In the genomic region with DNA sequence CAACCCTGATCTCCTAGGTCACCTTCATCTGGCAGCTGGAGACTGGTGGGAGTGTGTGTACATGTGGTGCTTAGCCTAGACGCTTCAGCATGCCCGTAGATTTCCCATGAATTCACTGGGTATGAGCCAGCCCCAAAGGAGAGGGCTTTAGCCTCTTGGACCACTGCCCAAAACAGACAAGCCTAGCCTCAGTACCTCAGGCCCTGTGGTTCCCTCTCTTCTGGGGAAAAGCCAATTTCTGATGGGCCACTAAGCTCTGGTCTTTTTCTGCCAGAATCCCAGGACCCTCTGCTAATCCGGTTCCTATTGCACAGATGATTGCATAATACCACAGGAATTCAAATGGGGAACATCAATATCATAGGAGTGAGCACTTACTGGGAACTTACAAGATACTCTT, we compare ENCODE assay signal across 17 cellular contexts. TPM values are rescaled to one million over a fixed set of nuclear protein-coding genes. Genes with fewer than 3 reads are reported as not detected.
A peak's percentile ranks its signal among the peaks of the same experiment; 100 is the strongest.
DNase-seq lines count a peak whose midpoint lies in the region; ATAC-seq and TF ChIP-seq lines count a peak whose summit lies in the region.
"Had no signal": no experiment of that assay in that cellular context is flagged by ENCODE, and none has a peak within 500 bp of the region (broad histone marks: within the 10 kb centered on the region; RNA-seq: fewer than 3 reads in every experiment).

No MANE protein-coding gene starts in this region.

- intact Hi-C loops in prostate gland (cut with DNase I), result no loop called here

- 54% methylated on average over 3 of the region's 3 CpGs for WGBS in prostate gland

- H3K4me1 ChIP-seq in SJCRH30 (peaks cover 16% of the 10 kb centered on the region), prostate gland (replicated peaks) (no peaks in the 10 kb centered on the region)
- H3K4me1 ChIP-seq: A549 had no signal

- no peak overlapping the region for H3K27ac Mint-ChIP-seq in activated CD8-positive, alpha-beta T cell treated with anti-CD3 and anti-CD28 coated beads, Interleukin-2, amount 10 ng/mL, durations not matched to agents 7 days and 5 days
- H3K27ac Mint-ChIP-seq: B cell, CD14-positive monocyte had no signal

- H3K36me3 ChIP-seq in SJCRH30 (no peaks in the 10 kb centered on the region), prostate gland (no peaks in the 10 kb centered on the region)

- POLR2A ChIA-PET in activated CD8-positive, alpha-beta T cell treated with anti-CD3 and anti-CD28 coated beads, Interleukin-2, amount 10 ng/mL, durations not matched to agents 7 days and 5 days (lab: Charles Lee), result no interaction called here

- no peak overlapping the region for H3K4me3 Mint-ChIP-seq in activated CD8-positive, alpha-beta T cell treated with anti-CD3 and anti-CD28 coated beads, Interleukin-2, amount 10 ng/mL, durations not matched to agents 7 days and 5 days
- H3K4me3 Mint-ChIP-seq: B cell, CD14-positive monocyte had no signal

- H3K27ac ChIP-seq in SJCRH30 (peak overlapping the region; percentile 47), prostate gland (no peak overlapping the region)
- H3K27ac ChIP-seq: A549 had no signal

- H3K27me3 Mint-ChIP-seq in activated CD8-positive, alpha-beta T cell treated with anti-CD3 and anti-CD28 coated beads, Interleukin-2, amount 10 ng/mL, durations not matched to agents 7 days and 5 days (ENCODE audit: low read depth), result no peaks in the 10 kb centered on the region

- DNase-seq in DMS 273 treated with DMSO at 0.1 percent for 48 hours (lab: John Stamatoyannopoulos, UW), result peak; percentile 77
- peak; percentile 11 for DNase-seq in NCI-H1092 (lab: John Stamatoyannopoulos, UW)
- peak; percentile 93 to 96 for DNase-seq in SJCRH30
- no peak for DNase-seq in prostate gland (ENCODE audit: low spot score)
- no peak for DNase-seq in KG1 (lab: John Stamatoyannopoulos, UW)
- DNase-seq in Kasumi-1 (lab: John Stamatoyannopoulos, UW), result no peak
- DNase-seq in activated CD8-positive, alpha-beta T cell treated with anti-CD3 and anti-CD28 coated beads, Interleukin-2, amount 10 ng/mL, durations not matched to agents 7 days and 5 days, result no peak
- DNase-seq: EL, H7, NCI-H1105, NCI-H2107, NCI-H510A, NCI-H774 had no signal

- H3K9me3 Mint-ChIP-seq in activated CD8-positive, alpha-beta T cell treated with anti-CD3 and anti-CD28 coated beads, Interleukin-2, amount 10 ng/mL, durations not matched to agents 7 days and 5 days (ENCODE audit: insufficient read depth), result no peaks in the 10 kb centered on the region

- CTCF ChIA-PET in activated CD8-positive, alpha-beta T cell treated with anti-CD3 and anti-CD28 coated beads, Interleukin-2, amount 10 ng/mL, durations not matched to agents 7 days and 5 days (lab: Charles Lee), result no interaction called here

- H3K27me3 ChIP-seq in SJCRH30, result no peaks in the 10 kb centered on the region
- H3K27me3 ChIP-seq in prostate gland (replicated peaks; ENCODE audit: insufficient read depth), result no peaks in the 10 kb centered on the region

- no peaks in the 10 kb centered on the region for H3K4me1 Mint-ChIP-seq in activated CD8-positive, alpha-beta T cell treated with anti-CD3 and anti-CD28 coated beads, Interleukin-2, amount 10 ng/mL, durations not matched to agents 7 days and 5 days (ENCODE audit: low read depth)
- H3K4me1 Mint-ChIP-seq: B cell, CD14-positive monocyte had no signal

- H3K9me3 ChIP-seq in SJCRH30 (replicated peaks) (no peaks in the 10 kb centered on the region), prostate gland (no peaks in the 10 kb centered on the region)
- H3K9me3 ChIP-seq: A549 had no signal

- H3K4me3 ChIP-seq in SJCRH30, result no peak overlapping the region
- H3K4me3 ChIP-seq in prostate gland, result peak overlapping the region; percentile 1 to 38
- H3K4me3 ChIP-seq: A549 had no signal

- no peak for TF ChIP-seq POLR2A in prostate gland (IDR thresholded peaks at IDR 0.05)

- H3K36me3 Mint-ChIP-seq in activated CD8-positive, alpha-beta T cell treated with anti-CD3 and anti-CD28 coated beads, Interleukin-2, amount 10 ng/mL, durations not matched to agents 7 days and 5 days (ENCODE audit: low read depth), result no peaks in the 10 kb centered on the region
- H3K36me3 Mint-ChIP-seq: CD14-positive monocyte had no signal

- ATAC-seq in activated CD8-positive, alpha-beta T cell treated with anti-CD3 and anti-CD28 coated beads, Interleukin-2, amount 10 ng/mL, durations not matched to agents 7 days and 5 days, result no peak
- ATAC-seq: A549, Right ventricle myocardium inferior had no signal

- TF ChIP-seq CTCF in prostate gland (IDR thresholded peaks at IDR 0.05), result no peak

RNA-seq across cellular contexts. Expression of gene ASTN2, which starts 48.1 kb away (rescaled TPM):
- total RNA-seq in SJCRH30 (2014; rRNA removed; shearing (Covaris generic)), result 18.6 and 19.8 TPM in 2 replicates
- 100 to 1,000 TPM; 113 to 153 TPM for total RNA-seq in prostate gland
- 1 to 10 TPM; 4.7 to 4.9 TPM for total RNA-seq in activated CD8-positive, alpha-beta T cell treated with anti-CD3 and anti-CD28 coated beads, Interleukin-2, amount 10 ng/mL, durations not matched to agents 7 days and 5 days

Comparison
In these comparisons a context has a peak if more than half of its experiments do, and no peak if none do; other contexts are left out.
1. DNase-seq: peak in DMS 273 treated with DMSO at 0.1 percent for 48 hours (single experiment), NCI-H1092 (single experiment) and SJCRH30 (2 of 2); none in prostate gland (single experiment), KG1 (single experiment), Kasumi-1 (0 of 2) and activated CD8-positive, alpha-beta T cell treated with anti-CD3 and anti-CD28 coated beads, Interleukin-2, amount 10 ng/mL, durations not matched to agents 7 days and 5 days (single experiment).